12 cellular contexts compared by ENCODE assay signal in the genomic region with DNA sequence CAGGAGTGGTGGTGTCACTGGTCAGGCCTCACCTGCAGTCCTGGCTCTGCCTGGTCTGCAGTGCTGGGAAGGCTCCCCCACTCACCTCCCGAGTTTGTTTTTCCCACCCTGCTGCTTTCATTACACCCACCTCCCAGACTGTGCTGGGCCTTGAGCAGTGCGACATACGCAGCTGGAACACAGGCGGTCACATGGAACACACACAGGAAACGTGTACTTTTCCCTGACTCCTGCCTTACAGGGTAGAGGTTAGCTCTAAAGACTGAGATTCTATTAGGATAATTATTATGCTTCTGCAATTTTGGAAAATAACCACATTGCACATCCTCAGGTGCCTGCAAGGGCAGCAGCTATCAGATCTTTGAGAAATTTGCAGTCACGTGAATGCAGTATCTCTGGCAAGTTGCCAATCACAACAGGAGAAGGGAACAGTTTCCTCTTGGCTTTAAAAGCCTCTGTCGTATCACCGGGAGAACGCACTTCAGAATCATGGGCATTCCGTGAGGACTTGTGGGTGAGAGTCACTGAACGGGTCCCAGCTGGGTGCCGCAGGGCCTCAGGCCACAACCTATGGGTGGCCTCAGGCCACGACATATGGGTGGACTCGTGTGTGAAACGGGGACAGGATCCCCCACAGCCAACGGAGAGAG.
A peak's percentile ranks its signal among the peaks of the same experiment; 100 is the strongest.
DNase-seq lines count a peak whose midpoint lies in the region; ATAC-seq, FAIRE-seq and TF ChIP-seq lines count a peak whose summit lies in the region.
"Had no signal": no experiment of that assay in that cellular context is flagged by ENCODE, and none has a peak within 500 bp of the region (broad histone marks: within the 10 kb centered on the region; RNA-seq: fewer than 3 reads in every experiment).

No MANE protein-coding gene starts in this region.

- H3K4me1 ChIP-seq in cardiac muscle cell (ENCODE audit: low read depth) (no peaks in the 10 kb centered on the region), thoracic aorta (ENCODE audit: control insufficient read depth in 1 of 2, low read depth in 2 of 2) (peaks cover 0 to 7% of the 10 kb centered on the region in 2 donors)

- H3K27me3 ChIP-seq in cardiac muscle cell (no peaks in the 10 kb centered on the region), thoracic aorta (replicated peaks; ENCODE audit: insufficient read depth) (no peaks in the 10 kb centered on the region)
- H3K27me3 ChIP-seq: tibial nerve had no signal

- H3K4me3 ChIP-seq in cardiac muscle cell, result no peak overlapping the region
- no peak overlapping the region for H3K4me3 ChIP-seq in thoracic aorta
- H3K4me3 ChIP-seq: PC-9, tibial nerve had no signal

- FAIRE-seq in frontal cortex (lab: Jason Lieb, UNC), result no peak

- DNase-seq in cardiac muscle cell (ENCODE audit: low read depth in 1 of 2, low spot score in 1 of 2) (peak; percentile 32 to 44), Right ventricle myocardium superior (no peak), NCI-H510A (lab: John Stamatoyannopoulos, UW) (peak; percentile 91), glomerular endothelial cell (ENCODE audit: extremely low read depth, low read depth, low spot score) (peak; percentile 37), thoracic aorta (ENCODE audit: low spot score) (no peak), frontal cortex (ENCODE audit: low spot score in 2 of 2) (no peak)
- DNase-seq: activated naive CD8-positive, alpha-beta T cell treated with anti-CD3 and anti-CD28 coated beads, Interleukin-2, amount 10 ng/mL, durations not matched to agents 7 days and 5 days; effector CD8-positive, alpha-beta T cell; PC-9 had no signal

- H3K9me3 ChIP-seq in cardiac muscle cell (ENCODE audit: low read depth), result no peaks in the 10 kb centered on the region
- H3K9me3 ChIP-seq in thoracic aorta, result no peaks in the 10 kb centered on the region
- H3K9me3 ChIP-seq: tibial nerve had no signal

- H3K36me3 ChIP-seq in cardiac muscle cell (peaks cover 4% of the 10 kb centered on the region), thoracic aorta (peaks cover 13% of the 10 kb centered on the region)

- no peak for ATAC-seq in Right ventricle myocardium superior (ENCODE audit: poor library complexity)
- peak; percentile 33 for ATAC-seq in thoracic aorta (ENCODE audit: insufficient number of reproducible peaks, low FRiP score, low read depth)
- no peak for ATAC-seq in HG03108 (IDR thresholded peaks at IDR 0.05; ENCODE audit: unreplicated experiment)
- ATAC-seq in GM19467 (IDR thresholded peaks at IDR 0.05; ENCODE audit: unreplicated experiment), result no peak

- intact Hi-C loops in Right ventricle myocardium superior (cut with DNase I), result no loop called here

- peak overlapping the region; percentile 18 for H3K27ac ChIP-seq in cardiac muscle cell
- no peak overlapping the region for H3K27ac ChIP-seq in thoracic aorta
- H3K27ac ChIP-seq: PC-9, tibial nerve had no signal

- TF ChIP-seq CTCF in cardiac muscle cell (IDR thresholded peaks at IDR 0.05; ENCODE audit: low read depth, low read length), result no peak
- no peak for TF ChIP-seq CTCF in thoracic aorta (IDR thresholded peaks at IDR 0.05)

Comparison
In these comparisons a context has a peak if more than half of its experiments do, and no peak if none do; other contexts are left out.
1. DNase-seq: peak in cardiac muscle cell (2 of 2), NCI-H510A (single experiment) and glomerular endothelial cell (single experiment); none in Right ventricle myocardium superior (single experiment), thoracic aorta (single experiment) and frontal cortex (0 of 2).